In genomic region chr22:37370306-37370979, GRCh38 we compare ENCODE assay signal across 1 cellular context.
TF ChIP-seq lines count a peak whose summit lies in the region.

No MANE protein-coding gene starts in this region.

TF ChIP-seq in GM12878, 131 proteins besides CTCF, POLR2A, EP300 and RAD21:
- TF ChIP-seq SP1 (IDR thresholded peaks at IDR 0.05; ENCODE audit: low read depth, low read length) (no peak), SPI1 (IDR thresholded peaks at IDR 0.05; ENCODE audit: borderline replicate concordance, insufficient read depth, low read depth, low read length) (peak; percentile 35; the same call in 1 of the 2 replicates)
